8 cellular contexts compared by ENCODE assay signal in genomic region chr17:48626202-48626469, GRCh38. TPM values are rescaled to one million over a fixed set of nuclear protein-coding genes. Genes with fewer than 3 reads are reported as not detected.
DNase-seq lines count a peak whose midpoint lies in the region; TF ChIP-seq lines count a peak whose summit lies in the region.

HOXB9 (minus strand) TSS chr17:48626358; CDS start chr17:48626269, 89 bp downstream.

- peaks cover 8% of the 10 kb centered on the region; the same call in 1 of the 2 replicates for H3K36me3 ChIP-seq in Loucy (ENCODE audit: insufficient read depth, low read length)

- peak within 1 kb of the TSS; percentile 89 for H3K4me3 ChIP-seq in Loucy (ENCODE audit: low read length, poor library complexity, severe bottlenecking)
- peak within 1 kb of the TSS in 30 of 59 donors; percentile 5 to 53 (median 28) for H3K4me3 ChIP-seq in dorsolateral prefrontal cortex

- H3K4me3 Mint-ChIP-seq in neural crest cell, result peak within 1 kb of the TSS; percentile 93

- no peaks in the 10 kb centered on the region for H3K9me3 ChIP-seq in Loucy (ENCODE audit: insufficient read depth, low read depth, low read length)

- H3K4me2 ChIP-seq in Loucy (ENCODE audit: low read depth, low read length, poor library complexity, severe bottlenecking), result peak within 1 kb of the TSS; percentile 98

- H3K27me3 ChIP-seq in Loucy (ENCODE audit: insufficient read depth, low read length, poor library complexity, severe bottlenecking), result peaks cover 31% of the 10 kb centered on the region
- H3K27me3 ChIP-seq in dorsolateral prefrontal cortex, result peaks cover 24 to 100% (median 100%) of the 10 kb centered on the region in 45 donors

- peak within 1 kb of the TSS; percentile 100 for H3K9ac ChIP-seq in Loucy (ENCODE audit: low read depth, low read length, poor library complexity, severe bottlenecking)

- H3K79me2 ChIP-seq in Loucy (ENCODE audit: insufficient read depth, low read length), result peaks cover 98% of the 10 kb centered on the region

- H3K27ac ChIP-seq in C4-2B (peak within 1 kb of the TSS; percentile 40), dorsolateral prefrontal cortex (no peak within 1 kb of the TSS)

- H3K4me1 Mint-ChIP-seq in neural crest cell, result peaks cover 4% of the 10 kb centered on the region

- TF ChIP-seq CTCF in C4-2B (conservative IDR thresholded peaks at IDR 0.05), result no peak
- no peak for TF ChIP-seq CTCF in Loucy (conservative IDR thresholded peaks at IDR 0.05; ENCODE audit: low read length)
- TF ChIP-seq CTCF in dorsolateral prefrontal cortex (IDR thresholded peaks at IDR 0.05 in 54 of 56, conservative IDR thresholded peaks at IDR 0.05 in 2 of 56; ENCODE audit: low read depth in 1 of 56, partially characterized antibody in 56 of 56), result no peak
- no peak for TF ChIP-seq CTCF in neural crest cell (conservative IDR thresholded peaks at IDR 0.05)

- intact Hi-C loops in dorsolateral prefrontal cortex (cut with DNase I), result no loop called here

- no peaks in the 10 kb centered on the region for H3K9me2 ChIP-seq in Loucy (replicated peaks; ENCODE audit: low read depth, low read length)

- H3F3A ChIP-seq in Loucy (ENCODE audit: low read depth), result no peaks in the 10 kb centered on the region

- H3K27me3 Mint-ChIP-seq in neural crest cell (ENCODE audit: low read depth), result peaks cover 99% of the 10 kb centered on the region

- H4K20me1 ChIP-seq in Loucy (ENCODE audit: insufficient read depth, low read length, poor library complexity, severe bottlenecking), result peaks cover 24% of the 10 kb centered on the region

- H3K27ac Mint-ChIP-seq in neural crest cell (ENCODE audit: unreplicated experiment), result peak within 1 kb of the TSS; percentile 78

- H3K36me3 Mint-ChIP-seq in neural crest cell (ENCODE audit: low read depth), result peaks cover 10% of the 10 kb centered on the region

- H2AFZ ChIP-seq in Loucy (ENCODE audit: low read length), result no peak within 1 kb of the TSS

- peaks cover 46% of the 10 kb centered on the region for H3K4me1 ChIP-seq in Loucy (ENCODE audit: insufficient read depth, low read length, poor library complexity, severe bottlenecking)

- DNase-seq in dorsolateral prefrontal cortex, result no peak
- DNase-seq in neural crest cell (ENCODE audit: low read depth, low spot score), result no peak
- DNase-seq in RKO (ENCODE audit: low spot score), result no peak
- DNase-seq in retina, result no peak
- no peak for DNase-seq in middle frontal gyrus (ENCODE audit: extremely low spot score, low spot score)
- no peak for DNase-seq in central memory CD4-positive, alpha-beta T cell

- no peaks in the 10 kb centered on the region for H3K9me3 Mint-ChIP-seq in neural crest cell

RNA-seq across cellular contexts. Expression of gene HOXB9, which starts in this region (rescaled TPM):
- total RNA-seq in dorsolateral prefrontal cortex (not detected), neural crest cell (84.1 and 89.8 TPM in 2 replicates)

Comparison
In these comparisons a context has a peak if more than half of its experiments do, and no peak if none do; other contexts are left out.
1. RNA of gene HOXB9 (total RNA-seq): 84.1 to 89.8 TPM in neural crest cell; not detected in dorsolateral prefrontal cortex; every median in the first group is over 10 times any median in the second.